ENCODE assay signal across 8 cellular contexts in genomic region chr10:16817125-16818019, GRCh38. TPM values are rescaled to one million over a fixed set of nuclear protein-coding genes. Genes with fewer than 3 reads are reported as not detected.
DNase-seq lines count a peak whose midpoint lies in the region; ATAC-seq and TF ChIP-seq lines count a peak whose summit lies in the region.

Gene RSU1, minus strand, starts transcription at chr10:16817424. Its CDS starts 343 bp downstream, at chr10:16817081.

- H3K4me3 ChIP-seq in SK-N-SH (ENCODE audit: low read depth in 2 of 2, low read length in 1 of 2) (peak within 1 kb of the TSS; percentile 88 to 89), gastroesophageal sphincter (peak within 1 kb of the TSS; percentile 79 to 80), neutrophil (ENCODE audit: low read depth in 1 of 2, low read length in 1 of 2) (peak within 1 kb of the TSS; percentile 81 to 89)

- peak within 1 kb of the TSS; percentile 75 for H3K9ac ChIP-seq in SK-N-SH

- ATAC-seq in HG02571 (IDR thresholded peaks at IDR 0.05; ENCODE audit: unreplicated experiment) (peak; percentile 99), gastroesophageal sphincter (peak; percentile 98)

- H3K27me3 ChIP-seq in SK-N-SH (ENCODE audit: insufficient read depth) (no peaks in the 10 kb centered on the region), gastroesophageal sphincter (no peaks in the 10 kb centered on the region), neutrophil (no peaks in the 10 kb centered on the region)

- CTCF ChIA-PET in SK-N-SH (lab: Yijun Ruan, JAX), result interaction anchor here (0.6 to 1.2 kb wide), 4 partner anchors 11 to 915 kb away, joined by 3 to 8 read pairs (median 3); no protein-coding TSS in a partner anchor

- TF ChIP-seq EP300 in SK-N-SH (IDR thresholded peaks at IDR 0.05; ENCODE audit: borderline replicate concordance in 1 of 2, low read depth in 1 of 2, low read length in 1 of 2) (no peak), gastroesophageal sphincter (IDR thresholded peaks at IDR 0.05) (no peak)

- H3K9me3 ChIP-seq in SK-N-SH (no peaks in the 10 kb centered on the region), gastroesophageal sphincter (peaks cover 0 to 8% (median 0%) of the 10 kb centered on the region in 3 donors), neutrophil (no peaks in the 10 kb centered on the region)

- no peaks in the 10 kb centered on the region for H4K20me1 ChIP-seq in SK-N-SH (ENCODE audit: insufficient read depth)

- H3K9me2 ChIP-seq in SK-N-SH, result no peaks in the 10 kb centered on the region

- peaks cover 0 to 13% of the 10 kb centered on the region in 2 experiments; a peak in 2 of 4 replicates for H3K4me1 ChIP-seq in SK-N-SH (ENCODE audit: control insufficient read depth in 1 of 2, insufficient read depth in 2 of 2, low read depth in 1 of 2, low read length in 1 of 2)
- H3K4me1 ChIP-seq in gastroesophageal sphincter, result peaks cover 4 to 48% (median 12%) of the 10 kb centered on the region in 3 donors
- peaks cover 36 to 40% of the 10 kb centered on the region in 2 experiments for H3K4me1 ChIP-seq in neutrophil (ENCODE audit: control insufficient read depth in 1 of 2, insufficient read depth in 1 of 2, low read depth in 1 of 2, low read length in 1 of 2)

- peaks cover 46% of the 10 kb centered on the region for H3K79me2 ChIP-seq in SK-N-SH (ENCODE audit: insufficient read depth)

- no peaks in the 10 kb centered on the region for H3K36me3 ChIP-seq in SK-N-SH (replicated peaks in 1 of 2; ENCODE audit: control insufficient read depth in 1 of 2, insufficient read depth in 2 of 2, low read length in 1 of 2)
- H3K36me3 ChIP-seq in gastroesophageal sphincter, result no peaks in the 10 kb centered on the region
- H3K36me3 ChIP-seq in neutrophil, result no peaks in the 10 kb centered on the region

- POLR2A ChIA-PET in SK-N-SH (lab: Yijun Ruan, JAX), result interaction anchor here (0.7 to 1.0 kb wide), 2 partner anchors 1379 to 1979 kb away, joined by 3 read pairs; partner anchors contain the start of genes CDNF, HSPA14 and MSANTD7

- no peak for TF ChIP-seq RAD21 in SK-N-SH (IDR thresholded peaks at IDR 0.05; ENCODE audit: low read length)

- peaks cover 3% of the 10 kb centered on the region for H3F3A ChIP-seq in SK-N-SH (replicated peaks; ENCODE audit: insufficient read depth)

- H3K4me2 ChIP-seq in SK-N-SH, result peak within 1 kb of the TSS; percentile 99

- DNase-seq in GM04504 (ENCODE audit: low read depth), result peak; percentile 100
- DNase-seq in NCI-H1048 (lab: John Stamatoyannopoulos, UW), result peak; percentile 100
- peak; percentile 96 for DNase-seq in SK-N-SH
- peak; percentile 100 for DNase-seq in activated naive CD4-positive, alpha-beta T cell treated with anti-CD3 and anti-CD28 coated beads, Interleukin-2, amount 50 U/mL, for 16 hours
- peak; percentile 94 to 100 (median 99) for DNase-seq in substantia nigra (lab: John Stamatoyannopoulos, UW)

- H3K27ac ChIP-seq in SK-N-SH (ENCODE audit: low read depth in 2 of 2, low read length in 1 of 2), result peak within 1 kb of the TSS; percentile 85 to 89
- H3K27ac ChIP-seq in gastroesophageal sphincter, result peak within 1 kb of the TSS; percentile 91 to 96 (median 94)
- H3K27ac ChIP-seq in neutrophil, result peak within 1 kb of the TSS; percentile 77
- H3K27ac ChIP-seq in substantia nigra (ENCODE audit: low read depth, low read length, poor library complexity, severe bottlenecking), result peak within 1 kb of the TSS; percentile 72

- TF ChIP-seq CTCF in SK-N-SH (IDR thresholded peaks at IDR 0.05) (no peak), gastroesophageal sphincter (IDR thresholded peaks at IDR 0.05) (peak in 1 of 4 experiments; percentile 10), neutrophil (IDR thresholded peaks at IDR 0.05) (peak; percentile 38)

- TF ChIP-seq POLR2A in gastroesophageal sphincter (IDR thresholded peaks at IDR 0.05), result peak; percentile 48 to 67

- WGBS in SK-N-SH (ENCODE audit: low lambda C conversion rate), result 2% methylated on average over 36 of the region's 65 CpGs
- WGBS in gastroesophageal sphincter (ENCODE audit: low coverage in 1 of 2), 2 donors, result 0 to 1% methylated on average over 8 to 24 of the region's 65 CpGs

- peak within 1 kb of the TSS; percentile 93 for H2AFZ ChIP-seq in SK-N-SH (ENCODE audit: low read depth)

TF ChIP-seq in SK-N-SH, 30 proteins besides CTCF, POLR2A, EP300 and RAD21 (continues in another document):
- TF ChIP-seq GABPA (IDR thresholded peaks at IDR 0.05; ENCODE audit: low read depth), result peak; percentile 46; the same call in 1 of the 2 replicates
- peak; percentile 99 for TF ChIP-seq ELF1 (IDR thresholded peaks at IDR 0.05)
- TF ChIP-seq RFX5 (IDR thresholded peaks at IDR 0.05; ENCODE audit: low read length), result peak; percentile 58; the same call in 1 of the 2 replicates
- TF ChIP-seq CHD2 (IDR thresholded peaks at IDR 0.05; ENCODE audit: low read length, partially characterized antibody), result peak; percentile 64
- TF ChIP-seq, protein P1, sequence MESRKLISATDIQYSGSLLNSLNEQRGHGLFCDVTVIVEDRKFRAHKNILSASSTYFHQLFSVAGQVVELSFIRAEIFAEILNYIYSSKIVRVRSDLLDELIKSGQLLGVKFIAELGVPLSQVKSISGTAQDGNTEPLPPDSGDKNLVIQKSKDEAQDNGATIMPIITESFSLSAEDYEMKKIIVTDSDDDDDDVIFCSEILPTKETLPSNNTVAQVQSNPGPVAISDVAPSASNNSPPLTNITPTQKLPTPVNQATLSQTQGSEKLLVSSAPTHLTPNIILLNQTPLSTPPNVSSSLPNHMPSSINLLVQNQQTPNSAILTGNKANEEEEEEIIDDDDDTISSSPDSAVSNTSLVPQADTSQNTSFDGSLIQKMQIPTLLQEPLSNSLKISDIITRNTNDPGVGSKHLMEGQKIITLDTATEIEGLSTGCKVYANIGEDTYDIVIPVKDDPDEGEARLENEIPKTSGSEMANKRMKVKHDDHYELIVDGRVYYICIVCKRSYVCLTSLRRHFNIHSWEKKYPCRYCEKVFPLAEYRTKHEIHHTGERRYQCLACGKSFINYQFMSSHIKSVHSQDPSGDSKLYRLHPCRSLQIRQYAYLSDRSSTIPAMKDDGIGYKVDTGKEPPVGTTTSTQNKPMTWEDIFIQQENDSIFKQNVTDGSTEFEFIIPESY (IDR thresholded peaks at IDR 0.05; ENCODE audit: borderline replicate concordance, low read depth), result no peak
- no peak for TF ChIP-seq GATA2 (CRISPR knock-in tag; IDR thresholded peaks at IDR 0.05)
- TF ChIP-seq, protein P2, sequence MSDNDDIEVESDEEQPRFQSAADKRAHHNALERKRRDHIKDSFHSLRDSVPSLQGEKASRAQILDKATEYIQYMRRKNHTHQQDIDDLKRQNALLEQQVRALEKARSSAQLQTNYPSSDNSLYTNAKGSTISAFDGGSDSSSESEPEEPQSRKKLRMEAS (IDR thresholded peaks at IDR 0.05; ENCODE audit: low read depth), result peak; percentile 44
- peak; percentile 61; the same call in 1 of the 2 replicates for TF ChIP-seq POLR2AphosphoS5 (IDR thresholded peaks at IDR 0.05; ENCODE audit: low read depth, low read length)
- no peak for TF ChIP-seq FOXJ3 (CRISPR knock-in tag; IDR thresholded peaks at IDR 0.05)
- peak; percentile 68 for TF ChIP-seq TAF1 (IDR thresholded peaks at IDR 0.05; ENCODE audit: borderline replicate concordance, low read depth, low read length)
- no peak for TF ChIP-seq MEF2A (IDR thresholded peaks at IDR 0.05; ENCODE audit: borderline replicate concordance, low read depth)
- no peak; the same call in 1 of the 2 replicates for TF ChIP-seq IRF3 (IDR thresholded peaks at IDR 0.05; ENCODE audit: low read depth, low read length)
- no peak for TF ChIP-seq RCOR1 (IDR thresholded peaks at IDR 0.05; ENCODE audit: low read length)
- TF ChIP-seq, protein P3, sequence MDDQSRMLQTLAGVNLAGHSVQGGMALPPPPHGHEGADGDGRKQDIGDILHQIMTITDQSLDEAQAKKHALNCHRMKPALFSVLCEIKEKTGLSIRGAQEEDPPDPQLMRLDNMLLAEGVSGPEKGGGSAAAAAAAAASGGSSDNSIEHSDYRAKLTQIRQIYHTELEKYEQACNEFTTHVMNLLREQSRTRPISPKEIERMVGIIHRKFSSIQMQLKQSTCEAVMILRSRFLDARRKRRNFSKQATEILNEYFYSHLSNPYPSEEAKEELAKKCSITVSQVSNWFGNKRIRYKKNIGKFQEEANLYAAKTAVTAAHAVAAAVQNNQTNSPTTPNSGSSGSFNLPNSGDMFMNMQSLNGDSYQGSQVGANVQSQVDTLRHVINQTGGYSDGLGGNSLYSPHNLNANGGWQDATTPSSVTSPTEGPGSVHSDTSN (IDR thresholded peaks at IDR 0.05), result no peak
- peak; percentile 79 for TF ChIP-seq NRF1 (IDR thresholded peaks at IDR 0.05; ENCODE audit: low read depth, low read length)

RNA-seq across cellular contexts. Expression of gene RSU1, which starts in this region (rescaled TPM):
- polyA plus RNA-seq in SK-N-SH (2012; rRNA removed), result 59.8 and 81.4 TPM in 2 replicates
- polyA plus RNA-seq in SK-N-SH (2012; cell fraction: cytosol; rRNA removed), result 63.3 and 65.7 TPM in 2 replicates
- polyA plus RNA-seq in SK-N-SH (2012; cell fraction: nucleus; rRNA removed), result 21.3 and 45.6 TPM in 2 replicates
- 100 to 1,000 TPM in 3 of 4 donors, 10 to 100 TPM in 1; 87.0 to 149 (median 117) TPM for total RNA-seq in gastroesophageal sphincter

Comparison
In these comparisons a context has a peak if more than half of its experiments do, and no peak if none do; other contexts are left out.
1. Peak in every context shown above with its lines: DNase-seq, ATAC-seq, H3K4me3 ChIP-seq and H3K27ac ChIP-seq.